In genomic region chr19:49534632-49535385, GRCh38 we compare ENCODE assay signal across 9 cellular contexts. TPM values are rescaled to one million over a fixed set of nuclear protein-coding genes. Genes with fewer than 3 reads are reported as not detected.
A peak's percentile ranks its signal among the peaks of the same experiment; 100 is the strongest.
DNase-seq lines count a peak whose midpoint lies in the region; ATAC-seq and TF ChIP-seq lines count a peak whose summit lies in the region.
"Had no signal": no experiment of that assay in that cellular context is flagged by ENCODE, and none has a peak within 500 bp of the region (broad histone marks: within the 10 kb centered on the region; RNA-seq: fewer than 3 reads in every experiment).

No MANE protein-coding gene starts in this region.

- H3K4me3 ChIP-seq in heart right ventricle (peak overlapping the region in 7 of 10 donors; percentile 48 to 78 (median 63)), iPS-20b (ENCODE audit: low read length) (peak overlapping the region; percentile 79), upper lobe of right lung (peak overlapping the region; percentile 66), coronary artery (no peak overlapping the region)

- intact Hi-C loops in heart right ventricle (cut with DNase I) = no loop called here
- intact Hi-C loops in Right ventricle myocardium inferior (cut with DNase I) = no loop called here
- intact Hi-C loops in upper lobe of right lung (cut with DNase I) = no loop called here

- ATAC-seq in heart right ventricle = no peak
- ATAC-seq in Right ventricle myocardium inferior = no peak
- ATAC-seq in upper lobe of right lung = no peak
- no peak for ATAC-seq in omental fat pad (ENCODE audit: low FRiP score)

- H3K36me3 ChIP-seq in heart right ventricle = peaks cover 0 to 84% (median 0%) of the 10 kb centered on the region in 9 donors
- H3K36me3 ChIP-seq in iPS-20b (ENCODE audit: insufficient read depth, low read depth, low read length) = peaks cover 4% of the 10 kb centered on the region; the same call in 1 of the 2 replicates
- H3K36me3 ChIP-seq in upper lobe of right lung = peaks cover 27% of the 10 kb centered on the region

- H3K27me3 ChIP-seq in heart right ventricle (no peaks in the 10 kb centered on the region), iPS-20b (ENCODE audit: insufficient read depth, low read length) (peaks cover 10% of the 10 kb centered on the region), upper lobe of right lung (no peaks in the 10 kb centered on the region)
- H3K27me3 ChIP-seq: brain microvascular endothelial cell had no signal

- H3K4me1 ChIP-seq in heart right ventricle (peaks cover 0 to 33% (median 15%) of the 10 kb centered on the region in 9 donors), iPS-20b (ENCODE audit: insufficient read depth, low read length) (no peaks in the 10 kb centered on the region), upper lobe of right lung (peaks cover 13% of the 10 kb centered on the region)

- no peak for TF ChIP-seq CTCF in heart right ventricle (IDR thresholded peaks at IDR 0.05)
- no peak for TF ChIP-seq CTCF in VCaP (conservative IDR thresholded peaks at IDR 0.05)
- no peak for TF ChIP-seq CTCF in upper lobe of right lung (IDR thresholded peaks at IDR 0.05)
- no peak for TF ChIP-seq CTCF in omental fat pad (IDR thresholded peaks at IDR 0.05)
- TF ChIP-seq CTCF in coronary artery (IDR thresholded peaks at IDR 0.05) = no peak

- H3K27ac ChIP-seq in heart right ventricle = no peak overlapping the region
- peak overlapping the region; percentile 30; the same call in 1 of the 2 replicates for H3K27ac ChIP-seq in VCaP
- no peak overlapping the region for H3K27ac ChIP-seq in iPS-20b (ENCODE audit: low read length)
- H3K27ac ChIP-seq in upper lobe of right lung = no peak overlapping the region
- H3K27ac ChIP-seq in coronary artery = no peak overlapping the region
- H3K27ac ChIP-seq: brain microvascular endothelial cell had no signal

- DNase-seq in heart right ventricle (no peak), Right ventricle myocardium inferior (ENCODE audit: missing footprints) (no peak), upper lobe of right lung (no peak), NCI-H524 (lab: John Stamatoyannopoulos, UW) (no peak), omental fat pad (ENCODE audit: low spot score) (no peak), coronary artery (ENCODE audit: low spot score) (no peak)

- WGBS in heart right ventricle, 2 donors = 85% methylated on average over 8 of the region's 8 CpGs

- no peaks in the 10 kb centered on the region for H3K9me3 ChIP-seq in heart right ventricle
- H3K9me3 ChIP-seq in iPS-20b (ENCODE audit: insufficient read depth, low read depth, low read length) = no peaks in the 10 kb centered on the region
- H3K9me3 ChIP-seq in upper lobe of right lung = no peaks in the 10 kb centered on the region

- no peak overlapping the region for H3K9ac ChIP-seq in iPS-20b (ENCODE audit: low read depth, low read length)

RNA-seq across cellular contexts. Expression of gene RCN3, which starts 7.0 kb away (rescaled TPM):
- 10 to 100 TPM in 2 of 10 donors, 1 to 10 TPM in 8; 4.7 to 23.4 (median 6.1) TPM for total RNA-seq in heart right ventricle
- 10 to 100 TPM; 23.6 to 38.3 TPM for polyA plus RNA-seq in heart right ventricle
- total RNA-seq in Right ventricle myocardium inferior = 7.4 TPM
- 22.1 TPM for total RNA-seq in upper lobe of right lung
- total RNA-seq in omental fat pad = 10 to 100 TPM; 23.7 to 70.1 (median 26.9) TPM

RNA-seq across cellular contexts. Expression of gene FCGRT, which starts 22.3 kb away (rescaled TPM):
- total RNA-seq in heart right ventricle = 100 to 1,000 TPM in 2 of 10 donors, 10 to 100 TPM in 8; 49.0 to 175 (median 71.4) TPM
- polyA plus RNA-seq in heart right ventricle = 10 to 100 TPM; 63.2 to 83.6 TPM
- total RNA-seq in Right ventricle myocardium inferior = 105 TPM
- total RNA-seq in upper lobe of right lung = 320 TPM
- total RNA-seq in omental fat pad = 100 to 1,000 TPM; 314 to 479 (median 337) TPM

RNA-seq across cellular contexts. Expression of gene RPS11, which starts 38.6 kb away (rescaled TPM):
- total RNA-seq in heart right ventricle (1,000 to 10,000 TPM in 4 of 10 donors, 100 to 1,000 TPM in 6; 739 to 1,152 (median 854) TPM), Right ventricle myocardium inferior (1,100 TPM), upper lobe of right lung (1,616 TPM), omental fat pad (1,000 to 10,000 TPM; 3,715 to 4,750 (median 4,286) TPM)
- 1,000 to 10,000 TPM; 2,102 to 3,642 TPM for polyA plus RNA-seq in heart right ventricle

RNA-seq across cellular contexts. Expression of gene NOSIP, which starts 45.5 kb away (rescaled TPM):
- 10 to 100 TPM; 38.0 to 53.9 (median 45.1) TPM for total RNA-seq in heart right ventricle
- polyA plus RNA-seq in heart right ventricle = 100 to 1,000 TPM in 1 of 2 donors, 10 to 100 TPM in 1; 82.6 to 120 TPM
- 49.6 TPM for total RNA-seq in Right ventricle myocardium inferior
- total RNA-seq in upper lobe of right lung = 48.7 TPM
- 10 to 100 TPM; 36.9 to 70.8 (median 46.4) TPM for total RNA-seq in omental fat pad

RNA-seq across cellular contexts. Expression of gene PRRG2, which starts 46.3 kb away (rescaled TPM):
- 1 to 10 TPM in 1 of 10 donors, under 1 TPM in 9; 0.34 to 1.0 (median 0.57) TPM for total RNA-seq in heart right ventricle
- polyA plus RNA-seq in heart right ventricle = 1 to 10 TPM; 1.1 to 2.4 TPM
- 0.76 TPM for total RNA-seq in Right ventricle myocardium inferior
- total RNA-seq in upper lobe of right lung = 10.1 TPM
- 1 to 10 TPM in 2 of 4 donors, under 1 TPM in 1, not detected in 1; 0.79 to 5.2 (median 2.3) TPM for total RNA-seq in omental fat pad
